In genomic region chr2:173264603-173265366, GRCh38 we compare ENCODE assay signal across 8 cellular contexts.
DNase-seq lines count a peak whose midpoint lies in the region; ATAC-seq, FAIRE-seq and TF ChIP-seq lines count a peak whose summit lies in the region.

No MANE protein-coding gene starts in this region.

- peaks cover 14% of the 10 kb centered on the region for H3K4me1 Mint-ChIP-seq in activated naive CD8-positive, alpha-beta T cell treated with anti-CD3 and anti-CD28 coated beads, Interleukin-2, amount 10 ng/mL, durations not matched to agents 7 days and 5 days

- no peaks in the 10 kb centered on the region for H3K27me3 ChIP-seq in spleen (replicated peaks in 1 of 7)

- TF ChIP-seq CTCF in spleen (IDR thresholded peaks at IDR 0.05 in 8 of 11, conservative IDR thresholded peaks at IDR 0.05 in 3 of 11) (no peak), omental fat pad (IDR thresholded peaks at IDR 0.05) (no peak)

- H3K36me3 Mint-ChIP-seq in activated naive CD8-positive, alpha-beta T cell treated with anti-CD3 and anti-CD28 coated beads, Interleukin-2, amount 10 ng/mL, durations not matched to agents 7 days and 5 days, result peaks cover 29% of the 10 kb centered on the region

- ATAC-seq in GM18502 (IDR thresholded peaks at IDR 0.05; ENCODE audit: poor library complexity, unreplicated experiment) (peak; percentile 99), GM21515 (IDR thresholded peaks at IDR 0.05; ENCODE audit: unreplicated experiment) (peak; percentile 98), HG03571 (IDR thresholded peaks at IDR 0.05; ENCODE audit: unreplicated experiment) (peak; percentile 98), omental fat pad (ENCODE audit: low FRiP score) (no peak)
- peak; percentile 92 for ATAC-seq in activated naive CD8-positive, alpha-beta T cell treated with anti-CD3 and anti-CD28 coated beads, Interleukin-2, amount 10 ng/mL, durations not matched to agents 7 days and 5 days (ENCODE audit: low read depth)

- H3K27me3 Mint-ChIP-seq in activated naive CD8-positive, alpha-beta T cell treated with anti-CD3 and anti-CD28 coated beads, Interleukin-2, amount 10 ng/mL, durations not matched to agents 7 days and 5 days, result no peaks in the 10 kb centered on the region

- no peak for DNase-seq in activated naive CD8-positive, alpha-beta T cell treated with anti-CD3 and anti-CD28 coated beads, Interleukin-2, amount 10 ng/mL, durations not matched to agents 7 days and 5 days
- DNase-seq in spleen (peak; percentile 80), HTR-8/SVneo (ENCODE audit: insufficient read length, low spot score) (no peak), NCI-H2107 (lab: John Stamatoyannopoulos, UW) (no peak), omental fat pad (ENCODE audit: low spot score) (no peak)

- FAIRE-seq in HTR-8/SVneo (lab: Jason Lieb, UNC), result no peak

- peaks cover 0 to 22% (median 1%) of the 10 kb centered on the region in 6 donors for H3K4me1 ChIP-seq in spleen

- intact Hi-C loops in spleen (cut with DNase I; ENCODE audit: low total_unique reads), result no loop called here

- no peaks in the 10 kb centered on the region for H3K9me3 Mint-ChIP-seq in activated naive CD8-positive, alpha-beta T cell treated with anti-CD3 and anti-CD28 coated beads, Interleukin-2, amount 10 ng/mL, durations not matched to agents 7 days and 5 days

- peak overlapping the region; percentile 79 for H3K27ac Mint-ChIP-seq in activated naive CD8-positive, alpha-beta T cell treated with anti-CD3 and anti-CD28 coated beads, Interleukin-2, amount 10 ng/mL, durations not matched to agents 7 days and 5 days

- H3K36me3 ChIP-seq in spleen, result peaks cover 0 to 33% (median 4%) of the 10 kb centered on the region in 6 donors

- no peak for TF ChIP-seq POLR2A in spleen (IDR thresholded peaks at IDR 0.05)

- POLR2A ChIA-PET in activated naive CD8-positive, alpha-beta T cell treated with anti-CD3 and anti-CD28 coated beads, Interleukin-2, amount 10 ng/mL, durations not matched to agents 7 days and 5 days (lab: Charles Lee), result no interaction called here

- no peaks in the 10 kb centered on the region for H3K9me3 ChIP-seq in spleen

- H3K4me3 ChIP-seq in spleen, result peak overlapping the region in 2 of 8 donors; percentile 8 to 50

- H3K27ac ChIP-seq in spleen, result peak overlapping the region in 6 of 8 donors; percentile 2 to 79 (median 50)

- 36 to 57% (median 53%) methylated on average over 14 of the region's 14 CpGs for WGBS in spleen, 5 donors

- H3K4me3 Mint-ChIP-seq in activated naive CD8-positive, alpha-beta T cell treated with anti-CD3 and anti-CD28 coated beads, Interleukin-2, amount 10 ng/mL, durations not matched to agents 7 days and 5 days, result peak overlapping the region; percentile 71
